Comparison of ENCODE assay signal across 21 cellular contexts in genomic region chr14:99841436-99842071, GRCh38. TPM values are rescaled to one million over a fixed set of nuclear protein-coding genes. Genes with fewer than 3 reads are reported as not detected.
"Had no signal": no experiment of that assay in that cellular context is flagged by ENCODE, and none has a peak within 500 bp of the region (broad histone marks: within the 10 kb centered on the region; RNA-seq: fewer than 3 reads in every experiment).

No MANE protein-coding gene starts in this region.

- H3K27me3 ChIP-seq: adrenal gland, cardiac muscle cell, dorsolateral prefrontal cortex, hepatocyte, right lobe of liver, testis had no signal

- H3K9me3 ChIP-seq: adrenal gland, right lobe of liver, testis had no signal

- H3K27me3 Mint-ChIP-seq: progenitor cell of endocrine pancreas had no signal

- ATAC-seq: activated CD8-positive, alpha-beta T cell treated with anti-CD3 and anti-CD28 coated beads, Interleukin-2, amount 10 ng/mL, durations not matched to agents 7 days and 5 days; natural killer cell; right lobe of liver had no signal

- H3K9me3 Mint-ChIP-seq: activated B cell treated with CpG ODN at 0.5 μM for 24 hours; activated CD4-positive, alpha-beta T cell treated with anti-CD3 and anti-CD28 coated beads, Interleukin-2, amount 10 ng/mL, durations not matched to agents 24 days and 14 days; activated naive CD4-positive, alpha-beta T cell treated with anti-CD3 and anti-CD28 coated beads, Interleukin-2, amount 50 U/mL, for 24 hours; natural killer cell; stimulated activated naive CD8-positive, alpha-beta T cell treated with anti-CD3 and anti-CD28 coated beads, Interleukin-15, Interleukin-2, amounts not matched to agents 100 ng/mL and 50 ng/mL, for 24 hours had no signal

- H3K36me3 ChIP-seq: adrenal gland, cardiac muscle cell, right lobe of liver had no signal

- DNase-seq: activated B cell treated with CpG ODN at 0.5 μM for 24 hours; activated CD4-positive, alpha-beta T cell treated with anti-CD3 and anti-CD28 coated beads, Interleukin-2, amount 10 ng/mL, durations not matched to agents 24 days and 14 days; activated CD8-positive, alpha-beta memory T cell treated with anti-CD3 and anti-CD28 coated beads, Interleukin-2, amount 50 U/mL, for 4 hours; activated CD8-positive, alpha-beta T cell treated with anti-CD3 and anti-CD28 coated beads, Interleukin-2, amount 10 ng/mL, durations not matched to agents 7 days and 5 days; activated effector memory CD4-positive, alpha-beta T cell treated with anti-CD3 and anti-CD28 coated beads, Interleukin-2, amount 50 U/mL, for 16 hours; activated T-cell treated with anti-CD3 and anti-CD28 coated beads, Interleukin-2, amount 50 U/mL, for 48 hours; adrenal gland; dorsolateral prefrontal cortex; erythroblast; islet precursor cell; mesendoderm; natural killer cell; occipital lobe; right lobe of liver; T-helper 2 cell; testis had no signal

- H3K4me1 Mint-ChIP-seq: activated B cell treated with CpG ODN at 0.5 μM for 24 hours; activated CD4-positive, alpha-beta T cell treated with anti-CD3 and anti-CD28 coated beads, Interleukin-2, amount 10 ng/mL, durations not matched to agents 24 days and 14 days; activated naive CD4-positive, alpha-beta T cell treated with anti-CD3 and anti-CD28 coated beads, Interleukin-2, amount 50 U/mL, for 24 hours; natural killer cell had no signal

- H3K27ac ChIP-seq: adrenal gland, cardiac muscle cell, hepatocyte, right lobe of liver, testis had no signal

- H3K4me3 Mint-ChIP-seq: activated B cell treated with CpG ODN at 0.5 μM for 24 hours; activated CD4-positive, alpha-beta T cell treated with anti-CD3 and anti-CD28 coated beads, Interleukin-2, amount 10 ng/mL, durations not matched to agents 24 days and 14 days; activated CD8-positive, alpha-beta T cell treated with anti-CD3 and anti-CD28 coated beads, Interleukin-2, amount 10 ng/mL, durations not matched to agents 7 days and 5 days; activated naive CD4-positive, alpha-beta T cell treated with anti-CD3 and anti-CD28 coated beads, Interleukin-2, amount 50 U/mL, for 24 hours; natural killer cell; stimulated activated naive CD8-positive, alpha-beta T cell treated with anti-CD3 and anti-CD28 coated beads, Interleukin-15, Interleukin-2, amounts not matched to agents 100 ng/mL and 50 ng/mL, for 24 hours had no signal

- H3K4me3 ChIP-seq: adrenal gland, cardiac muscle cell, dorsolateral prefrontal cortex, hepatocyte, right lobe of liver, testis had no signal

- H3K36me3 Mint-ChIP-seq: natural killer cell had no signal

- H3K27ac Mint-ChIP-seq: activated B cell treated with CpG ODN at 0.5 μM for 24 hours; activated CD4-positive, alpha-beta T cell treated with anti-CD3 and anti-CD28 coated beads, Interleukin-2, amount 10 ng/mL, durations not matched to agents 24 days and 14 days; activated CD8-positive, alpha-beta T cell treated with anti-CD3 and anti-CD28 coated beads, Interleukin-2, amount 10 ng/mL, durations not matched to agents 7 days and 5 days; activated naive CD4-positive, alpha-beta T cell treated with anti-CD3 and anti-CD28 coated beads, Interleukin-2, amount 50 U/mL, for 24 hours; natural killer cell; progenitor cell of endocrine pancreas; stimulated activated naive CD8-positive, alpha-beta T cell treated with anti-CD3 and anti-CD28 coated beads, Interleukin-15, Interleukin-2, amounts not matched to agents 100 ng/mL and 50 ng/mL, for 24 hours had no signal

- H3K4me1 ChIP-seq: right lobe of liver, testis had no signal

RNA-seq across cellular contexts. Expression of gene EML1, which starts 48.3 kb away (rescaled TPM):
- total RNA-seq: activated B cell treated with CpG ODN at 0.5 μM for 24 hours; activated CD8-positive, alpha-beta T cell treated with anti-CD3 and anti-CD28 coated beads, Interleukin-2, amount 10 ng/mL, durations not matched to agents 7 days and 5 days; natural killer cell had no signal
